Comparison of ENCODE assay signal across 11 cellular contexts in genomic region chr10:99551158-99551557, GRCh38. TPM values are rescaled to one million over a fixed set of nuclear protein-coding genes. Genes with fewer than 3 reads are reported as not detected.
A peak's percentile ranks its signal among the peaks of the same experiment; 100 is the strongest.
DNase-seq lines count a peak whose midpoint lies in the region; ATAC-seq and TF ChIP-seq lines count a peak whose summit lies in the region.
"Had no signal": no experiment of that assay in that cellular context is flagged by ENCODE, and none has a peak within 500 bp of the region (broad histone marks: within the 10 kb centered on the region; RNA-seq: fewer than 3 reads in every experiment).

No MANE protein-coding gene starts in this region.

- WGBS in endodermal cell (ENCODE audit: insufficient coverage in 1 of 2, insufficient read length in 1 of 2), 2 experiments, result 67 to 69% methylated on average over 5 of the region's 5 CpGs

- H3K4me1 Mint-ChIP-seq in endodermal cell, result peaks cover 6% of the 10 kb centered on the region
- H3K4me1 Mint-ChIP-seq in CD8-positive, alpha-beta memory T cell, result peaks cover 7% of the 10 kb centered on the region in 3 donors

- H3K27me3 Mint-ChIP-seq in endodermal cell (ENCODE audit: insufficient read depth), result peaks cover 90% of the 10 kb centered on the region
- H3K27me3 Mint-ChIP-seq in CD8-positive, alpha-beta memory T cell, result peaks cover 27 to 52% of the 10 kb centered on the region in 2 donors

- ATAC-seq in HG02840 (IDR thresholded peaks at IDR 0.05; ENCODE audit: low FRiP score, unreplicated experiment), result no peak
- ATAC-seq in HG02642 (IDR thresholded peaks at IDR 0.05; ENCODE audit: poor library complexity, unreplicated experiment), result no peak

- H3K36me3 ChIP-seq in HAP-1 (replicated peaks) (no peaks in the 10 kb centered on the region), endodermal cell (ENCODE audit: control insufficient read depth, insufficient read depth, low read length) (no peaks in the 10 kb centered on the region)
- no peaks in the 10 kb centered on the region for H3K36me3 ChIP-seq in CD8-positive, alpha-beta memory T cell (ENCODE audit: insufficient read depth, low read length)

- no peak for TF ChIP-seq CTCF in endodermal cell (conservative IDR thresholded peaks at IDR 0.05)

- no peak overlapping the region for H3K27ac ChIP-seq in endodermal cell (ENCODE audit: low read depth, low read length)
- no peak overlapping the region for H3K27ac ChIP-seq in CD8-positive, alpha-beta memory T cell (ENCODE audit: low read depth, low read length)

- H3K4me3 ChIP-seq in HAP-1 (no peak overlapping the region), endodermal cell (ENCODE audit: low read length) (no peak overlapping the region)
- H3K4me3 ChIP-seq in CD8-positive, alpha-beta memory T cell (ENCODE audit: low read length), result no peak overlapping the region

- H3K9me3 ChIP-seq in HAP-1 (no peaks in the 10 kb centered on the region), endodermal cell (ENCODE audit: control insufficient read depth, low read length) (no peaks in the 10 kb centered on the region)
- no peaks in the 10 kb centered on the region for H3K9me3 ChIP-seq in CD8-positive, alpha-beta memory T cell (ENCODE audit: low read length)

- DNase-seq in A172 (ENCODE audit: low spot score) (peak; percentile 59), HAP-1 (ENCODE audit: low spot score in 2 of 2) (peak; percentile 72 to 86), NCI-H510A treated with DMSO at 0.1 percent for 48 hours (lab: John Stamatoyannopoulos, UW) (peak; percentile 69), endodermal cell (peak; percentile 55), superior temporal gyrus (ENCODE audit: extremely low spot score) (no peak)
- no peak for DNase-seq in CD8-positive, alpha-beta memory T cell
- DNase-seq: activated naive CD4-positive, alpha-beta T cell treated with anti-CD3 and anti-CD28 coated beads for 36 hours had no signal

- CTCF ChIA-PET in CD8-positive, alpha-beta memory T cell (lab: Charles Lee), result interaction anchor here (1.0 kb wide), 1 partner anchor 9 kb away, joined by 3 read pairs; no protein-coding TSS in a partner anchor

- POLR2A ChIA-PET in CD8-positive, alpha-beta memory T cell (lab: Charles Lee), result no interaction called here

- no peak overlapping the region for H3K4me3 Mint-ChIP-seq in endodermal cell
- H3K4me3 Mint-ChIP-seq in CD8-positive, alpha-beta memory T cell, result no peak overlapping the region
- H3K4me3 Mint-ChIP-seq: activated naive CD4-positive, alpha-beta T cell treated with anti-CD3 and anti-CD28 coated beads for 36 hours had no signal

- H3K4me1 ChIP-seq in HAP-1 (peaks cover 18% of the 10 kb centered on the region), endodermal cell (ENCODE audit: control insufficient read depth, insufficient read depth, low read length) (no peaks in the 10 kb centered on the region)
- H3K4me1 ChIP-seq in CD8-positive, alpha-beta memory T cell (ENCODE audit: insufficient read depth, low read length), result no peaks in the 10 kb centered on the region

- H3K36me3 Mint-ChIP-seq in endodermal cell (ENCODE audit: low read depth), result no peaks in the 10 kb centered on the region
- H3K36me3 Mint-ChIP-seq in CD8-positive, alpha-beta memory T cell, result no peaks in the 10 kb centered on the region

- H3K27me3 ChIP-seq in HAP-1 (ENCODE audit: low read depth) (no peaks in the 10 kb centered on the region), endodermal cell (ENCODE audit: control insufficient read depth, insufficient read depth, low read length, poor library complexity, severe bottlenecking) (peaks cover 73% of the 10 kb centered on the region)
- no peaks in the 10 kb centered on the region for H3K27me3 ChIP-seq in CD8-positive, alpha-beta memory T cell (ENCODE audit: insufficient read depth, low read length, poor library complexity, severe bottlenecking)

- no peaks in the 10 kb centered on the region for H3K9me3 Mint-ChIP-seq in endodermal cell
- no peaks in the 10 kb centered on the region for H3K9me3 Mint-ChIP-seq in CD8-positive, alpha-beta memory T cell
- H3K9me3 Mint-ChIP-seq: activated naive CD4-positive, alpha-beta T cell treated with anti-CD3 and anti-CD28 coated beads for 36 hours had no signal

- no peak overlapping the region for H3K27ac Mint-ChIP-seq in endodermal cell
- H3K27ac Mint-ChIP-seq in CD8-positive, alpha-beta memory T cell, result no peak overlapping the region
- H3K27ac Mint-ChIP-seq: activated naive CD4-positive, alpha-beta T cell treated with anti-CD3 and anti-CD28 coated beads for 36 hours had no signal

- in situ Hi-C loops in HAP-1 (cut with MboI; ENCODE audit: low sequenced_read_pairs), result no loop called here

- H3K9ac ChIP-seq in endodermal cell (ENCODE audit: extremely low read depth, low read length, poor library complexity, severe bottlenecking), result no peak overlapping the region

RNA-seq across cellular contexts. Expression of gene NKX2-3, which starts 18.4 kb away (rescaled TPM):
- 0.19 and 1.2 TPM in 2 replicates for total RNA-seq in A172 (2014; rRNA removed; shearing (Covaris generic))
- total RNA-seq in endodermal cell, result not detected
- not detected for polyA plus RNA-seq in endodermal cell (2013, experiment 1 of 2)
- polyA plus RNA-seq in endodermal cell (2013, experiment 2 of 2), result not detected
- total RNA-seq in CD8-positive, alpha-beta memory T cell, result not detected
- not detected for polyA plus RNA-seq in CD8-positive, alpha-beta memory T cell
- total RNA-seq: activated naive CD4-positive, alpha-beta T cell treated with anti-CD3 and anti-CD28 coated beads for 36 hours; glomerular endothelial cell; renal cortical epithelial cell had no signal

Comparison
In these comparisons a context has a peak if more than half of its experiments do, and no peak if none do; other contexts are left out.
1. DNase-seq: peak in A172 (single experiment), HAP-1 (2 of 2), NCI-H510A treated with DMSO at 0.1 percent for 48 hours (single experiment) and endodermal cell (single experiment); none in superior temporal gyrus (single experiment) and CD8-positive, alpha-beta memory T cell (0 of 5).